Comparison of ENCODE assay signal across 21 cellular contexts in the genomic region with DNA sequence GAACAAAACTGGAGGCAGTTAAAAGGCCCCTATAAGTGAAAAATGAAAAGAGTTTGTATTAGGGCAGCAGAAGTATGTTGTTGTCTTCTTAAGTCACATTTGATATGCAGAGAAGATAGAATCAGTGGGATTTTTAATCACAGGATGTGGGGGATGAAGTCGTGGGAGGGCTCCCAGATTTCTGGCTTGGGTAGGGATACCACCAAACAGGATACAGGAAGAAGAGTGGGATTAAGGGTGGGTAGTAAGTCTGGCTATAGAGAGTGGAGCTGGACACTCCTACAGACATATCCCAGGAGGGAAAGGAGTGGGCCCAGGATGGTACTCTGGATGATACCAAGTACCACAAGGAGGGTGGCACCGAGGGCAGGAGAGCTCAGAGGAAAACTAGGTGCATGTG.
DNase-seq lines count a peak whose midpoint lies in the region; ATAC-seq, FAIRE-seq and TF ChIP-seq lines count a peak whose summit lies in the region.
"Had no signal": no experiment of that assay in that cellular context is flagged by ENCODE, and none has a peak within 500 bp of the region (broad histone marks: within the 10 kb centered on the region; RNA-seq: fewer than 3 reads in every experiment).

No MANE protein-coding gene starts in this region.

- in situ Hi-C loops in HepG2 (cut with HindIII; ENCODE audit: extremely low pct_ligation_motif_present, low pct_unique_long_range_greater_than_20kb), result no loop called here

- no peaks in the 10 kb centered on the region for H4K20me1 ChIP-seq in HepG2 (ENCODE audit: insufficient read depth, low read length)

- 88% methylated on average over 2 of the region's 2 CpGs for WGBS in HepG2 (ENCODE audit: low lambda C conversion rate)
- 70% methylated on average over 2 of the region's 2 CpGs for WGBS in prostate gland

- TF ChIP-seq EP300 in HepG2 (IDR thresholded peaks at IDR 0.05; ENCODE audit: low read depth in 2 of 2, low read length in 2 of 2) (no peak), HepG2 (CRISPR knock-in tag; IDR thresholded peaks at IDR 0.05; ENCODE audit: borderline replicate concordance) (no peak)

- intact Hi-C loops in HepG2 (cut with micrococcal nuclease; ENCODE audit: unreplicated experiment) (loop anchor here (5.0 kb wide), 3 partner anchors 54 to 84 kb away; no protein-coding TSS in a partner anchor), prostate gland (cut with DNase I) (no loop called here), kidney (cut with DNase I) (no loop called here)
- intact Hi-C loops in activated CD8-positive, alpha-beta T cell treated with anti-CD3 and anti-CD28 coated beads for 36 hours (cut with micrococcal nuclease), result no loop called here

- H3K36me3 ChIP-seq in HepG2 (replicated peaks in 1 of 2; ENCODE audit: control insufficient read depth in 1 of 2, insufficient read depth in 2 of 2, low read length in 2 of 2) (no peaks in the 10 kb centered on the region), prostate gland (no peaks in the 10 kb centered on the region), kidney (ENCODE audit: control insufficient read depth in 1 of 2, insufficient read depth in 2 of 2, low read length in 2 of 2) (no peaks in the 10 kb centered on the region)
- H3K36me3 ChIP-seq: sigmoid colon, tibial artery had no signal

- H3K4me2 ChIP-seq in HepG2 (ENCODE audit: low read depth, low read length), result peak overlapping the region; percentile 41; the same call in 1 of the 2 replicates

- H3K27ac ChIP-seq in 22Rv1 (peak overlapping the region; percentile 87), VCaP (peak overlapping the region; percentile 94), HepG2 (ENCODE audit: extremely low read length, insufficient read depth, low read length) (peak overlapping the region; percentile 88), prostate gland (peak overlapping the region; percentile 66 to 79), coronary artery (no peak overlapping the region), kidney (ENCODE audit: low read depth in 2 of 2, low read length in 2 of 2) (peak overlapping the region in 1 of 2 donors; percentile 29)
- H3K27ac ChIP-seq: sigmoid colon, tibial artery had no signal

- no peak for TF ChIP-seq RAD21 in HepG2 (CRISPR knock-in tag; IDR thresholded peaks at IDR 0.05)

- BruUV-seq in HepG2 (replicated peaks; lab: Mats Ljungman, UMichigan), result no TSS peak

- TF ChIP-seq CTCF in 22Rv1 (IDR thresholded peaks at IDR 0.05) (no peak), VCaP (conservative IDR thresholded peaks at IDR 0.05) (no peak), HepG2 (CRISPR knock-in tag; IDR thresholded peaks at IDR 0.05) (no peak), prostate gland (IDR thresholded peaks at IDR 0.05) (no peak), coronary artery (IDR thresholded peaks at IDR 0.05) (no peak), kidney (IDR thresholded peaks at IDR 0.05; ENCODE audit: borderline replicate concordance, extremely low read depth, insufficient read depth) (no peak)
- no peak for TF ChIP-seq CTCF in activated CD8-positive, alpha-beta T cell treated with anti-CD3 and anti-CD28 coated beads for 36 hours (IDR thresholded peaks at IDR 0.05)

- no peak overlapping the region for H3K9ac ChIP-seq in HepG2 (ENCODE audit: insufficient read depth, low read depth, low read length)
- H3K9ac ChIP-seq in kidney (ENCODE audit: low read length in 2 of 2), result no peak overlapping the region

- no peak overlapping the region for H3K4me3 Mint-ChIP-seq in activated CD8-positive, alpha-beta T cell treated with anti-CD3 and anti-CD28 coated beads for 36 hours
- H3K4me3 Mint-ChIP-seq: activated T-helper 1 cell treated with anti-CD3 and anti-CD28 coated beads, Interleukin-12 subunit alpha, Interleukin-12 subunit beta, Interleukin-2, Interleukin-4 antibody, amounts not matched to agents 30 ng/mL and 10 ng/mL and 1 ng/mL, durations not matched to agents 14 hours and 24 hours and 36 hours; B cell; endodermal cell; stimulated activated memory B cell treated with anti-CD40 and anti-IgM and Interleukin-4, amounts not matched to agents 10 μg/mL and 1 μg/mL and 100 μg/mL, for 72 hours had no signal

- no peak overlapping the region for H3K27ac Mint-ChIP-seq in activated CD8-positive, alpha-beta T cell treated with anti-CD3 and anti-CD28 coated beads for 36 hours
- H3K27ac Mint-ChIP-seq: activated naive CD4-positive, alpha-beta T cell treated with anti-CD3 and anti-CD28 coated beads, Interleukin-2, amount 50 U/mL, for 72 hours; activated T-helper 1 cell treated with anti-CD3 and anti-CD28 coated beads, Interleukin-12 subunit alpha, Interleukin-12 subunit beta, Interleukin-2, Interleukin-4 antibody, amounts not matched to agents 30 ng/mL and 10 ng/mL and 1 ng/mL, durations not matched to agents 14 hours and 24 hours and 36 hours; B cell; stimulated activated memory B cell treated with anti-CD40 and anti-IgM and Interleukin-4, amounts not matched to agents 10 μg/mL and 1 μg/mL and 100 μg/mL, for 72 hours had no signal

- no peaks in the 10 kb centered on the region for H3K36me3 Mint-ChIP-seq in activated CD8-positive, alpha-beta T cell treated with anti-CD3 and anti-CD28 coated beads for 36 hours (ENCODE audit: low read depth)
- H3K36me3 Mint-ChIP-seq: activated naive CD4-positive, alpha-beta T cell treated with anti-CD3 and anti-CD28 coated beads, Interleukin-2, amount 50 U/mL, for 72 hours; stimulated activated memory B cell treated with anti-CD40 and anti-IgM and Interleukin-4, amounts not matched to agents 10 μg/mL and 1 μg/mL and 100 μg/mL, for 72 hours had no signal

- no peaks in the 10 kb centered on the region for H3K27me3 ChIP-seq in HepG2 (ENCODE audit: control insufficient read depth in 1 of 2, insufficient read depth in 2 of 2, low read length in 2 of 2)
- H3K27me3 ChIP-seq in prostate gland (replicated peaks; ENCODE audit: insufficient read depth), result no peaks in the 10 kb centered on the region
- H3K27me3 ChIP-seq: sigmoid colon, tibial artery had no signal

- DNase-seq in HepG2 (ENCODE audit: low spot score) (no peak), prostate gland (ENCODE audit: low spot score) (no peak), coronary artery (ENCODE audit: low spot score) (no peak), kidney (no peak)
- no peak for DNase-seq in activated CD8-positive, alpha-beta T cell treated with anti-CD3 and anti-CD28 coated beads for 36 hours
- no peak for DNase-seq in stimulated activated CD4-positive, alpha-beta T cell treated with anti-CD3 and anti-CD28 coated beads, Interleukin-4, amount 100 ng/mL, for 4 hours
- DNase-seq: 8988T, endodermal cell, head of caudate nucleus, NCI-H1694 treated with DMSO at 0.1 percent for 48 hours, NCI-H774, SHP77, sigmoid colon, tibial artery had no signal

- H3K4me3 ChIP-seq in HepG2 (replicated peaks in 1 of 3; ENCODE audit: insufficient read depth in 1 of 3, low read depth in 2 of 3, low read length in 3 of 3), result no peak overlapping the region
- H3K4me3 ChIP-seq in prostate gland, result no peak overlapping the region
- H3K4me3 ChIP-seq in coronary artery, result no peak overlapping the region
- no peak overlapping the region for H3K4me3 ChIP-seq in kidney (ENCODE audit: low read length in 2 of 2)
- H3K4me3 ChIP-seq: sigmoid colon, tibial artery had no signal

- POLR2A ChIA-PET in HepG2 (lab: Yijun Ruan, JAX), result no interaction called here
- POLR2A ChIA-PET in activated CD8-positive, alpha-beta T cell treated with anti-CD3 and anti-CD28 coated beads for 36 hours (lab: Charles Lee), result interaction anchor here (0.6 kb wide), 1 partner anchor 12 kb away, joined by 3 read pairs; no protein-coding TSS in a partner anchor

- no peaks in the 10 kb centered on the region for H3K4me1 Mint-ChIP-seq in activated CD8-positive, alpha-beta T cell treated with anti-CD3 and anti-CD28 coated beads for 36 hours (ENCODE audit: low read depth)
- H3K4me1 Mint-ChIP-seq: B cell; stimulated activated memory B cell treated with anti-CD40 and anti-IgM and Interleukin-4, amounts not matched to agents 10 μg/mL and 1 μg/mL and 100 μg/mL, for 72 hours had no signal

- H3K9me3 ChIP-seq in HepG2 (ENCODE audit: low read length) (no peaks in the 10 kb centered on the region), prostate gland (no peaks in the 10 kb centered on the region), kidney (ENCODE audit: control insufficient read depth in 1 of 2, low read length in 2 of 2) (no peaks in the 10 kb centered on the region)
- H3K9me3 ChIP-seq: sigmoid colon, tibial artery had no signal

- peaks cover 5% of the 10 kb centered on the region for H3K27me3 Mint-ChIP-seq in activated CD8-positive, alpha-beta T cell treated with anti-CD3 and anti-CD28 coated beads for 36 hours
- H3K27me3 Mint-ChIP-seq: stimulated activated memory B cell treated with anti-CD40 and anti-IgM and Interleukin-4, amounts not matched to agents 10 μg/mL and 1 μg/mL and 100 μg/mL, for 72 hours had no signal

- H2AFZ ChIP-seq in HepG2 (ENCODE audit: low read length), result no peak overlapping the region

- no peak; the same call in 2 of the 3 replicates for ATAC-seq in HepG2
- no peak for ATAC-seq in activated CD8-positive, alpha-beta T cell treated with anti-CD3 and anti-CD28 coated beads for 36 hours
- ATAC-seq: activated naive CD4-positive, alpha-beta T cell treated with anti-CD3 and anti-CD28 coated beads, Interleukin-2, amount 50 U/mL, for 72 hours; stimulated activated memory B cell treated with anti-CD40 and anti-IgM and Interleukin-4, amounts not matched to agents 10 μg/mL and 1 μg/mL and 100 μg/mL, for 72 hours had no signal

- H3K79me2 ChIP-seq in HepG2 (ENCODE audit: insufficient read depth, low read length), result no peaks in the 10 kb centered on the region

- CTCF ChIA-PET in HepG2 (lab: Yijun Ruan, JAX; ENCODE audit: low intra/inter-chr PET ratio, low total read pairs), result no interaction called here
- CTCF ChIA-PET in activated CD8-positive, alpha-beta T cell treated with anti-CD3 and anti-CD28 coated beads for 36 hours (lab: Charles Lee), result interaction anchor here (0.6 to 0.9 kb wide), 2 partner anchors 177 to 181 kb away, joined by 3 read pairs; no protein-coding TSS in a partner anchor

- H3K4me1 ChIP-seq in HepG2 (ENCODE audit: insufficient read depth, low read length) (peaks cover 33% of the 10 kb centered on the region), prostate gland (replicated peaks) (peaks cover 11% of the 10 kb centered on the region), kidney (ENCODE audit: control insufficient read depth in 1 of 2, insufficient read depth in 1 of 2, low read depth in 1 of 2, low read length in 2 of 2) (peaks cover 5 to 18% of the 10 kb centered on the region in 2 donors)

- TF ChIP-seq POLR2A in HepG2 (IDR thresholded peaks at IDR 0.05; ENCODE audit: insufficient read depth in 1 of 2, low read depth in 2 of 2, low read length in 2 of 2) (no peak), prostate gland (IDR thresholded peaks at IDR 0.05) (no peak)

- H3K9me3 Mint-ChIP-seq in activated CD8-positive, alpha-beta T cell treated with anti-CD3 and anti-CD28 coated beads for 36 hours, result no peaks in the 10 kb centered on the region
- H3K9me3 Mint-ChIP-seq: activated naive CD4-positive, alpha-beta T cell treated with anti-CD3 and anti-CD28 coated beads, Interleukin-2, amount 50 U/mL, for 72 hours; activated T-helper 1 cell treated with anti-CD3 and anti-CD28 coated beads, Interleukin-12 subunit alpha, Interleukin-12 subunit beta, Interleukin-2, Interleukin-4 antibody, amounts not matched to agents 30 ng/mL and 10 ng/mL and 1 ng/mL, durations not matched to agents 14 hours and 24 hours and 36 hours; endodermal cell; stimulated activated memory B cell treated with anti-CD40 and anti-IgM and Interleukin-4, amounts not matched to agents 10 μg/mL and 1 μg/mL and 100 μg/mL, for 72 hours had no signal

- no peak for FAIRE-seq in HepG2 (lab: Jason Lieb, UNC)
- FAIRE-seq in kidney (lab: Jason Lieb, UNC), result no peak
- FAIRE-seq: TTC549 had no signal

Comparison
In these comparisons a context has a peak if more than half of its experiments do, and no peak if none do; other contexts are left out.
1. H3K27ac ChIP-seq: peak in 22Rv1 (single experiment), VCaP (single experiment), HepG2 (single experiment) and prostate gland (2 of 2); none in coronary artery (0 of 2).